In genomic region chr2:176554107-176555048, GRCh38 we compare ENCODE assay signal across 1 cellular context.
A peak's percentile ranks its signal among the peaks of the same experiment; 100 is the strongest.
TF ChIP-seq lines count a peak whose summit lies in the region.

No MANE protein-coding gene starts in this region.

TF ChIP-seq in HEK293, 187 proteins besides CTCF, POLR2A, EP300 and RAD21 (continued from another document and continues in another):
- TF ChIP-seq ZBTB49 (tag by site-specific recombination; IDR thresholded peaks at IDR 0.05; ENCODE audit: low read depth) (no peak), ZNF629 (tag by site-specific recombination; IDR thresholded peaks at IDR 0.05) (peak; percentile 30; the same call in 1 of the 2 replicates), ZNF140 (tag by site-specific recombination; IDR thresholded peaks at IDR 0.05) (no peak), ZNF560 (tag by site-specific recombination; IDR thresholded peaks at IDR 0.05; ENCODE audit: borderline replicate concordance) (no peak), ZNF146 (tag by site-specific recombination; IDR thresholded peaks at IDR 0.05) (no peak), ZNF596 (tag by site-specific recombination; IDR thresholded peaks at IDR 0.05) (no peak), GLI2 (tag by site-specific recombination; IDR thresholded peaks at IDR 0.05; ENCODE audit: borderline replicate concordance, low read depth) (no peak), ZNF76 (tag by site-specific recombination; IDR thresholded peaks at IDR 0.05; ENCODE audit: borderline replicate concordance, low read depth) (no peak), ZNF530 (tag by site-specific recombination; IDR thresholded peaks at IDR 0.05; ENCODE audit: low read depth) (no peak), GFI1B (tag by site-specific recombination; IDR thresholded peaks at IDR 0.05) (no peak), ZNF423 (tag by site-specific recombination; IDR thresholded peaks at IDR 0.05) (no peak), ZNF776 (tag by site-specific recombination; IDR thresholded peaks at IDR 0.05; ENCODE audit: borderline replicate concordance) (no peak), MZF1 (tag by site-specific recombination; IDR thresholded peaks at IDR 0.05; ENCODE audit: borderline replicate concordance) (peak; percentile 83), OSR2 (tag by site-specific recombination; IDR thresholded peaks at IDR 0.05) (no peak), ZNF266 (tag by site-specific recombination; IDR thresholded peaks at IDR 0.05; ENCODE audit: low read depth) (no peak), OVOL3 (tag by site-specific recombination; IDR thresholded peaks at IDR 0.05) (no peak), PRDM2 (tag by site-specific recombination; IDR thresholded peaks at IDR 0.05; ENCODE audit: borderline replicate concordance) (no peak), SCRT1 (tag by site-specific recombination; IDR thresholded peaks at IDR 0.05; ENCODE audit: borderline replicate concordance) (no peak), GLIS1 (tag by site-specific recombination; IDR thresholded peaks at IDR 0.05) (no peak), TSHZ1 (tag by site-specific recombination; IDR thresholded peaks at IDR 0.05; ENCODE audit: borderline replicate concordance) (no peak), INSM2 (tag by site-specific recombination; IDR thresholded peaks at IDR 0.05) (no peak), ZFP37 (tag by site-specific recombination; IDR thresholded peaks at IDR 0.05) (no peak), ZBTB26 (tag by site-specific recombination; optimal IDR thresholded peaks at IDR 0.05) (no peak), ZBTB8A (tag by site-specific recombination; IDR thresholded peaks at IDR 0.05) (peak; percentile 12; the same call in 1 of the 2 replicates), ZNF473 (tag by site-specific recombination; IDR thresholded peaks at IDR 0.05) (no peak), KLF9 (tag by site-specific recombination; IDR thresholded peaks at IDR 0.05; ENCODE audit: low read depth) (no peak), ZBTB17 (tag by site-specific recombination; IDR thresholded peaks at IDR 0.05) (peak; percentile 99), ZNF626 (tag by site-specific recombination; IDR thresholded peaks at IDR 0.05) (no peak), EGR2 (tag by site-specific recombination; IDR thresholded peaks at IDR 0.05; ENCODE audit: low read depth) (peak; percentile 79), SP7 (tag by site-specific recombination; IDR thresholded peaks at IDR 0.05) (peak; percentile 47; the same call in 1 of the 2 replicates), ZNF571 (tag by site-specific recombination; IDR thresholded peaks at IDR 0.05) (no peak), ZNF677 (tag by site-specific recombination; IDR thresholded peaks at IDR 0.05) (no peak), MYNN (tag by site-specific recombination; IDR thresholded peaks at IDR 0.05; ENCODE audit: borderline replicate concordance) (no peak), ZNF658 (tag by site-specific recombination; IDR thresholded peaks at IDR 0.05) (no peak), ZNF132 (tag by site-specific recombination; IDR thresholded peaks at IDR 0.05; ENCODE audit: borderline replicate concordance) (no peak), KLF10 (tag by site-specific recombination; IDR thresholded peaks at IDR 0.05) (no peak; the same call in 1 of the 2 replicates), ELK4 (IDR thresholded peaks at IDR 0.05; ENCODE audit: borderline replicate concordance, low read depth, low read length) (no peak), ZNF16 (tag by site-specific recombination; IDR thresholded peaks at IDR 0.05; ENCODE audit: low read depth) (no peak), ZBTB7A (tag by site-specific recombination; IDR thresholded peaks at IDR 0.05; ENCODE audit: low read depth) (no peak), ZFP69B (tag by site-specific recombination; IDR thresholded peaks at IDR 0.05) (peak; percentile 36; the same call in 1 of the 2 replicates), ZNF501 (tag by site-specific recombination; IDR thresholded peaks at IDR 0.05) (0 out of 2 replicates have a peak, but pooled peaks have one; percentile 29), ZNF510 (tag by site-specific recombination; IDR thresholded peaks at IDR 0.05; ENCODE audit: insufficient replicate concordance) (no peak), ZNF433 (tag by site-specific recombination; IDR thresholded peaks at IDR 0.05; ENCODE audit: low read depth) (no peak), ZBTB20 (tag by site-specific recombination; IDR thresholded peaks at IDR 0.05) (peak; percentile 35), ZNF114 (tag by site-specific recombination; IDR thresholded peaks at IDR 0.05) (no peak), ZNF785 (tag by site-specific recombination; IDR thresholded peaks at IDR 0.05) (no peak), ZNF585B (tag by site-specific recombination; IDR thresholded peaks at IDR 0.05) (no peak), ZNF292 (tag by site-specific recombination; IDR thresholded peaks at IDR 0.05; ENCODE audit: borderline replicate concordance, low read depth) (no peak), ZNF843 (tag by site-specific recombination; IDR thresholded peaks at IDR 0.05) (peak; percentile 36; the same call in 1 of the 2 replicates), ZNF121 (tag by site-specific recombination; IDR thresholded peaks at IDR 0.05) (no peak), PRDM4 (tag by site-specific recombination; IDR thresholded peaks at IDR 0.05) (0 out of 2 replicates have a peak, but pooled peaks have one; percentile 31)
